ENCODE assay signal across 2 cellular contexts in the genomic region with DNA sequence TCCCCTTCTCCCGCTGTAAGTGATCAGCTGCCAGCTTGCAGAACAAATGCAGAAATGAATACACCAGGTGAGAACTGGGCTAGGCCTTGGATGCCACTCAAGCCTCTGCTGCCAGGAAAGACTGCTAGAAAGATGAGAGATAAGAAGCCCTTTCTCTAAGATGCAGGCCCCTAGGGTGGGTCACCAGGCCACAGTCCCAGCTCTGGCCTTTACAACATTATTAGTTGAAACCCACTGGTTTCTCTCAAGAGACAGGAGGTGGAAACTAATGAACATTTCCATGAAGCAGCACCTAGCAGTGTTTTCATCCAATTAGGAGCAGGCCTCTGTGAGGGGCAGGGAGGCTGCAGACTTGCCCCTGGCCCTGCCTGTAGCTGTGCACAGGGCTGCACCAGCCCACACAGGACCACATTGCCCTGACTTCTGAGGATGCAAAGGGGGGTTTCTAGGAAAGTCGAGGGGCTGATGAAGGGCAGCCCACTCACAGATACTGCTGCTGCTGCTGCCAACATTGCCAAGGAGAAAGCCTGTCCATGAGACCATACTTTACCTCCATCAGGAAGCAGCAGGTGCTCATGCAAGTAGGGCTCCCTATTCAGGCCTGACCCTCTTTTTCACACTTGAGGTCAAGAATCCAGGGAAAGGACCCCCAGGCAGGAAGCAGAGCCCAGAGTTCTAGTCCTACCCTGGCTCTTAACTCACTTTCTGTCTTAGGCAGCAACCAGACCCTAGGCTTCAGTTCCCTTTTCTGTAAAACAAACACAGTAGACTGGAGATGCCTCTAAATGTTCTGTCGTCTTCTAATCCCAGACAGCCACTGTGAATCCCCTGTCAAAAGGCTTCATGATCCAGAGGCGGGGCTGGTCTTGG.
TF ChIP-seq lines count a peak whose summit lies in the region.

No MANE protein-coding gene starts in this region.

TF ChIP-seq in HepG2, 621 proteins besides CTCF, POLR2A, EP300 and RAD21:
- no peak for TF ChIP-seq ZNF644 (CRISPR knock-in tag; IDR thresholded peaks at IDR 0.05; ENCODE audit: low read depth)
- TF ChIP-seq ZNF263 (CRISPR knock-in tag; IDR thresholded peaks at IDR 0.05), result no peak
- TF ChIP-seq ZNF33B (CRISPR knock-in tag; IDR thresholded peaks at IDR 0.05), result no peak
- TF ChIP-seq ESRRA (CRISPR knock-in tag; IDR thresholded peaks at IDR 0.05; ENCODE audit: low read depth), result no peak
- no peak for TF ChIP-seq KLF13 (CRISPR knock-in tag; IDR thresholded peaks at IDR 0.05)
- TF ChIP-seq KDM2A (CRISPR knock-in tag; IDR thresholded peaks at IDR 0.05; ENCODE audit: borderline replicate concordance, low read depth), result no peak
- TF ChIP-seq, protein P1, sequence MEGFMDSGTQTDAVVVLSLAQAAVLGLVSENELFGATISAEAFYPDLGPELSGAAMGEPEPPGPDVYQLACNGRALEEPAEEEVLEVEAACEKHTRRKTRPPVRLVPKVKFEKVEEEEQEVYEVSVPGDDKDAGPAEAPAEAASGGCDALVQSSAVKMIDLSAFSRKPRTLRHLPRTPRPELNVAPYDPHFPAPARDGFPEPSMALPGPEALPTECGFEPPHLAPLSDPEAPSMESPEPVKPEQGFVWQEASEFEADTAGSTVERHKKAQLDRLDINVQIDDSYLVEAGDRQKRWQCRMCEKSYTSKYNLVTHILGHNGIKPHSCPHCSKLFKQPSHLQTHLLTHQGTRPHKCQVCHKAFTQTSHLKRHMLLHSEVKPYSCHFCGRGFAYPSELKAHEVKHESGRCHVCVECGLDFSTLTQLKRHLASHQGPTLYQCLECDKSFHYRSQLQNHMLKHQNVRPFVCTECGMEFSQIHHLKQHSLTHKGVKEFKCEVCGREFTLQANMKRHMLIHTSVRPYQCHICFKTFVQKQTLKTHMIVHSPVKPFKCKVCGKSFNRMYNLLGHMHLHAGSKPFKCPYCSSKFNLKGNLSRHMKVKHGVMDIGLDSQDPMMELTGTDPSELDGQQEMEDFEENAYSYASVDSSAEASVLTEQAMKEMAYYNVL (CRISPR knock-in tag; IDR thresholded peaks at IDR 0.05; ENCODE audit: borderline replicate concordance), result no peak
- TF ChIP-seq NCOA5 (CRISPR knock-in tag; IDR thresholded peaks at IDR 0.05), result no peak
- TF ChIP-seq, protein P2, sequence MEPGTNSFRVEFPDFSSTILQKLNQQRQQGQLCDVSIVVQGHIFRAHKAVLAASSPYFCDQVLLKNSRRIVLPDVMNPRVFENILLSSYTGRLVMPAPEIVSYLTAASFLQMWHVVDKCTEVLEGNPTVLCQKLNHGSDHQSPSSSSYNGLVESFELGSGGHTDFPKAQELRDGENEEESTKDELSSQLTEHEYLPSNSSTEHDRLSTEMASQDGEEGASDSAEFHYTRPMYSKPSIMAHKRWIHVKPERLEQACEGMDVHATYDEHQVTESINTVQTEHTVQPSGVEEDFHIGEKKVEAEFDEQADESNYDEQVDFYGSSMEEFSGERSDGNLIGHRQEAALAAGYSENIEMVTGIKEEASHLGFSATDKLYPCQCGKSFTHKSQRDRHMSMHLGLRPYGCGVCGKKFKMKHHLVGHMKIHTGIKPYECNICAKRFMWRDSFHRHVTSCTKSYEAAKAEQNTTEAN (CRISPR knock-in tag; conservative IDR thresholded peaks at IDR 0.05), result no peak
- TF ChIP-seq, protein P3, sequence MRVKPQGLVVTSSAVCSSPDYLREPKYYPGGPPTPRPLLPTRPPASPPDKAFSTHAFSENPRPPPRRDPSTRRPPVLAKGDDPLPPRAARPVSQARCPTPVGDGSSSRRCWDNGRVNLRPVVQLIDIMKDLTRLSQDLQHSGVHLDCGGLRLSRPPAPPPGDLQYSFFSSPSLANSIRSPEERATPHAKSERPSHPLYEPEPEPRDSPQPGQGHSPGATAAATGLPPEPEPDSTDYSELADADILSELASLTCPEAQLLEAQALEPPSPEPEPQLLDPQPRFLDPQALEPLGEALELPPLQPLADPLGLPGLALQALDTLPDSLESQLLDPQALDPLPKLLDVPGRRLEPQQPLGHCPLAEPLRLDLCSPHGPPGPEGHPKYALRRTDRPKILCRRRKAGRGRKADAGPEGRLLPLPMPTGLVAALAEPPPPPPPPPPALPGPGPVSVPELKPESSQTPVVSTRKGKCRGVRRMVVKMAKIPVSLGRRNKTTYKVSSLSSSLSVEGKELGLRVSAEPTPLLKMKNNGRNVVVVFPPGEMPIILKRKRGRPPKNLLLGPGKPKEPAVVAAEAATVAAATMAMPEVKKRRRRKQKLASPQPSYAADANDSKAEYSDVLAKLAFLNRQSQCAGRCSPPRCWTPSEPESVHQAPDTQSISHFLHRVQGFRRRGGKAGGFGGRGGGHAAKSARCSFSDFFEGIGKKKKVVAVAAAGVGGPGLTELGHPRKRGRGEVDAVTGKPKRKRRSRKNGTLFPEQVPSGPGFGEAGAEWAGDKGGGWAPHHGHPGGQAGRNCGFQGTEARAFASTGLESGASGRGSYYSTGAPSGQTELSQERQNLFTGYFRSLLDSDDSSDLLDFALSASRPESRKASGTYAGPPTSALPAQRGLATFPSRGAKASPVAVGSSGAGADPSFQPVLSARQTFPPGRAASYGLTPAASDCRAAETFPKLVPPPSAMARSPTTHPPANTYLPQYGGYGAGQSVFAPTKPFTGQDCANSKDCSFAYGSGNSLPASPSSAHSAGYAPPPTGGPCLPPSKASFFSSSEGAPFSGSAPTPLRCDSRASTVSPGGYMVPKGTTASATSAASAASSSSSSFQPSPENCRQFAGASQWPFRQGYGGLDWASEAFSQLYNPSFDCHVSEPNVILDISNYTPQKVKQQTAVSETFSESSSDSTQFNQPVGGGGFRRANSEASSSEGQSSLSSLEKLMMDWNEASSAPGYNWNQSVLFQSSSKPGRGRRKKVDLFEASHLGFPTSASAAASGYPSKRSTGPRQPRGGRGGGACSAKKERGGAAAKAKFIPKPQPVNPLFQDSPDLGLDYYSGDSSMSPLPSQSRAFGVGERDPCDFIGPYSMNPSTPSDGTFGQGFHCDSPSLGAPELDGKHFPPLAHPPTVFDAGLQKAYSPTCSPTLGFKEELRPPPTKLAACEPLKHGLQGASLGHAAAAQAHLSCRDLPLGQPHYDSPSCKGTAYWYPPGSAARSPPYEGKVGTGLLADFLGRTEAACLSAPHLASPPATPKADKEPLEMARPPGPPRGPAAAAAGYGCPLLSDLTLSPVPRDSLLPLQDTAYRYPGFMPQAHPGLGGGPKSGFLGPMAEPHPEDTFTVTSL (CRISPR knock-in tag; IDR thresholded peaks at IDR 0.05; ENCODE audit: borderline replicate concordance), result no peak
- no peak for TF ChIP-seq RFXAP (CRISPR knock-in tag; IDR thresholded peaks at IDR 0.05; ENCODE audit: borderline replicate concordance)
- TF ChIP-seq HOXA3 (CRISPR knock-in tag; IDR thresholded peaks at IDR 0.05), result no peak

TF ChIP-seq in SK-N-SH, 30 proteins besides CTCF, POLR2A, EP300 and RAD21:
- TF ChIP-seq, protein P4, sequence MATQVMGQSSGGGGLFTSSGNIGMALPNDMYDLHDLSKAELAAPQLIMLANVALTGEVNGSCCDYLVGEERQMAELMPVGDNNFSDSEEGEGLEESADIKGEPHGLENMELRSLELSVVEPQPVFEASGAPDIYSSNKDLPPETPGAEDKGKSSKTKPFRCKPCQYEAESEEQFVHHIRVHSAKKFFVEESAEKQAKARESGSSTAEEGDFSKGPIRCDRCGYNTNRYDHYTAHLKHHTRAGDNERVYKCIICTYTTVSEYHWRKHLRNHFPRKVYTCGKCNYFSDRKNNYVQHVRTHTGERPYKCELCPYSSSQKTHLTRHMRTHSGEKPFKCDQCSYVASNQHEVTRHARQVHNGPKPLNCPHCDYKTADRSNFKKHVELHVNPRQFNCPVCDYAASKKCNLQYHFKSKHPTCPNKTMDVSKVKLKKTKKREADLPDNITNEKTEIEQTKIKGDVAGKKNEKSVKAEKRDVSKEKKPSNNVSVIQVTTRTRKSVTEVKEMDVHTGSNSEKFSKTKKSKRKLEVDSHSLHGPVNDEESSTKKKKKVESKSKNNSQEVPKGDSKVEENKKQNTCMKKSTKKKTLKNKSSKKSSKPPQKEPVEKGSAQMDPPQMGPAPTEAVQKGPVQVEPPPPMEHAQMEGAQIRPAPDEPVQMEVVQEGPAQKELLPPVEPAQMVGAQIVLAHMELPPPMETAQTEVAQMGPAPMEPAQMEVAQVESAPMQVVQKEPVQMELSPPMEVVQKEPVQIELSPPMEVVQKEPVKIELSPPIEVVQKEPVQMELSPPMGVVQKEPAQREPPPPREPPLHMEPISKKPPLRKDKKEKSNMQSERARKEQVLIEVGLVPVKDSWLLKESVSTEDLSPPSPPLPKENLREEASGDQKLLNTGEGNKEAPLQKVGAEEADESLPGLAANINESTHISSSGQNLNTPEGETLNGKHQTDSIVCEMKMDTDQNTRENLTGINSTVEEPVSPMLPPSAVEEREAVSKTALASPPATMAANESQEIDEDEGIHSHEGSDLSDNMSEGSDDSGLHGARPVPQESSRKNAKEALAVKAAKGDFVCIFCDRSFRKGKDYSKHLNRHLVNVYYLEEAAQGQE (IDR thresholded peaks at IDR 0.05; ENCODE audit: low read depth, low read length), result no peak
- TF ChIP-seq NRF1 (IDR thresholded peaks at IDR 0.05; ENCODE audit: low read depth, low read length), result no peak
- TF ChIP-seq GABPA (IDR thresholded peaks at IDR 0.05; ENCODE audit: low read depth), result no peak
- TF ChIP-seq RXRA (IDR thresholded peaks at IDR 0.05; ENCODE audit: borderline replicate concordance, low read depth), result no peak
- TF ChIP-seq, protein P5, sequence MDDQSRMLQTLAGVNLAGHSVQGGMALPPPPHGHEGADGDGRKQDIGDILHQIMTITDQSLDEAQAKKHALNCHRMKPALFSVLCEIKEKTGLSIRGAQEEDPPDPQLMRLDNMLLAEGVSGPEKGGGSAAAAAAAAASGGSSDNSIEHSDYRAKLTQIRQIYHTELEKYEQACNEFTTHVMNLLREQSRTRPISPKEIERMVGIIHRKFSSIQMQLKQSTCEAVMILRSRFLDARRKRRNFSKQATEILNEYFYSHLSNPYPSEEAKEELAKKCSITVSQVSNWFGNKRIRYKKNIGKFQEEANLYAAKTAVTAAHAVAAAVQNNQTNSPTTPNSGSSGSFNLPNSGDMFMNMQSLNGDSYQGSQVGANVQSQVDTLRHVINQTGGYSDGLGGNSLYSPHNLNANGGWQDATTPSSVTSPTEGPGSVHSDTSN (IDR thresholded peaks at IDR 0.05), result no peak
- no peak for TF ChIP-seq POLR2AphosphoS5 (IDR thresholded peaks at IDR 0.05; ENCODE audit: low read depth, low read length)
- TF ChIP-seq MEF2A (IDR thresholded peaks at IDR 0.05; ENCODE audit: borderline replicate concordance, low read depth), result no peak
